Comparison of ENCODE assay signal across 1 cellular context in the genomic region with DNA sequence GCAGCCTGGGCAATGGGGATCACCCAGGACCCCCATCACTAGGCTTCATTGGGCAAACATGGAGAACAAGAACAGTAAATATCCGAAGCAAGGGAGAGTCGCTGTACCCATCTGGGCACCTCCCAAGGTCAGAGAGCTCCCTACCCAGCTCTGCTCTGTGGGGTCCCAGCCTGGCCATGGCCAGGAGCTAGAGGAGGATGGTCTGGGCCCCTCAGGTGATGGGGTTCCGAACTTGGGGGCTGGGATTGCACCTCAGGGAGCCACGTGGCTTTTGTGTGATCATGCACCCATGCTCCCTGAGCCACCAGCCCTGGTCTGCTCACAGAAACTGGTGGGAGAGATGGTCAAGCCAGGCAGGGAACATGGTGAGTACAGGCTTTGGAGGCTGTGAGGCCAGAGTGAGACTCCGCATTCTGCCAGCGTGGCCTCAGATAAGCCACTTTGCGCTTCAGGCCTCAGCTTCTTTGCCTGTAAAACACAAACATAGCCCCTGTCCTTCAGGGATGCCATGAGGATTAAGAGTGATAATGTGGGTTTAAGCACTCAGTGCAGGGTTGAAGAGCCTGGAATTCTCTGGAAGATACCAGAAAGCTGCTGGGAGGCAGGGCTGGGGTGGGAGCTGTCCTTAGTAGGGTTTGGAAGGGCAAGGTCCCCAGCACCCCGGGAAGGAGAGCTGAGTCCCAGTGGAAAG.
TF ChIP-seq lines count a peak whose summit lies in the region.

No MANE protein-coding gene starts in this region.

TF ChIP-seq in H1, 55 proteins besides CTCF, POLR2A, EP300 and RAD21:
- TF ChIP-seq SIRT6 (IDR thresholded peaks at IDR 0.05; ENCODE audit: low read length) (no peak), BCL11A (IDR thresholded peaks at IDR 0.05; ENCODE audit: low read depth in 2 of 2, low read length in 2 of 2) (no peak), GTF2F1 (IDR thresholded peaks at IDR 0.05; ENCODE audit: borderline replicate concordance, low read depth, low read length) (no peak), SP1 (IDR thresholded peaks at IDR 0.05; ENCODE audit: low read depth, low read length) (no peak), SRF (IDR thresholded peaks at IDR 0.05; ENCODE audit: low read depth, low read length) (no peak), SIX5 (IDR thresholded peaks at IDR 0.05; ENCODE audit: low read depth, low read length) (no peak), RBBP5 (IDR thresholded peaks at IDR 0.05; ENCODE audit: borderline replicate concordance, low read depth, low read length) (no peak), POLR2AphosphoS5 (IDR thresholded peaks at IDR 0.05; ENCODE audit: low read depth, low read length) (no peak), GABPA (IDR thresholded peaks at IDR 0.05; ENCODE audit: borderline replicate concordance, insufficient read depth, low read length) (no peak)
